In genomic region chr5:38380522-38380921, GRCh38 we compare ENCODE assay signal across 29 cellular contexts.
"Had no signal": no experiment of that assay in that cellular context is flagged by ENCODE, and none has a peak within 500 bp of the region (broad histone marks: within the 10 kb centered on the region; RNA-seq: fewer than 3 reads in every experiment).

No MANE protein-coding gene starts in this region.

- H3K4me3 ChIP-seq: gastrocnemius medialis, hepatocyte, psoas muscle, sigmoid colon, tibial nerve had no signal

- H3K4me3 Mint-ChIP-seq: activated CD8-positive, alpha-beta memory T cell treated with anti-CD3 and anti-CD28 coated beads, Interleukin-2, amount 10 ng/mL, durations not matched to agents 7 days and 5 days; activated CD8-positive, alpha-beta T cell treated with anti-CD3 and anti-CD28 coated beads, Interleukin-2, amount 10 ng/mL, durations not matched to agents 7 days and 5 days; activated naive CD8-positive, alpha-beta T cell; central memory CD8-positive, alpha-beta T cell; mesothelial cell of epicardium; naive B cell; neural crest cell; T-helper 17 cell had no signal

- H3K79me2 ChIP-seq: hepatocyte, parathyroid adenoma had no signal

- H3K27ac Mint-ChIP-seq: activated CD8-positive, alpha-beta memory T cell treated with anti-CD3 and anti-CD28 coated beads, Interleukin-2, amount 10 ng/mL, durations not matched to agents 7 days and 5 days; activated CD8-positive, alpha-beta T cell treated with anti-CD3 and anti-CD28 coated beads, Interleukin-2, amount 10 ng/mL, durations not matched to agents 7 days and 5 days; activated naive CD8-positive, alpha-beta T cell; activated T-helper 2 cell treated with anti-CD3 and anti-CD28 coated beads, Interferon-gamma antibody, Interleukin-2, Interleukin-4, amounts not matched to agents 10 μg/mL and 5 μg/mL and 100 μg/mL, durations not matched to agents 14 hours and 24 hours and 36 hours; mesothelial cell of epicardium; naive B cell; T-helper 17 cell had no signal

- H3K4me1 ChIP-seq: gastrocnemius medialis, parathyroid adenoma, psoas muscle, sigmoid colon, tibial nerve had no signal

- H3K9ac ChIP-seq: parathyroid adenoma had no signal

- DNase-seq: activated CD4-positive, alpha-beta T cell treated with anti-CD3 and anti-CD28 coated beads for 1 hour; activated CD4-positive, alpha-beta T cell treated with anti-CD3 and anti-CD28 coated beads, Interleukin-2, amount 50 U/mL, for 1 hour; activated CD8-positive, alpha-beta memory T cell treated with anti-CD3 and anti-CD28 coated beads, Interleukin-2, amount 10 ng/mL, durations not matched to agents 7 days and 5 days; activated CD8-positive, alpha-beta T cell treated with anti-CD3 and anti-CD28 coated beads, Interleukin-2, amount 10 ng/mL, durations not matched to agents 7 days and 5 days; activated naive CD4-positive, alpha-beta T cell; activated T-cell treated with anti-CD3 and anti-CD28 coated beads, Interleukin-2, amount 50 U/mL, for 48 hours; anterior cingulate cortex; dermis blood vessel endothelial cell; effector CD4-positive, alpha-beta T cell; gastrocnemius medialis; left cardiac atrium; left ventricle myocardium superior; naive B cell; occipital lobe; psoas muscle; sigmoid colon; stimulated activated CD4-positive, alpha-beta T cell treated with anti-CD3 and anti-CD28 coated beads, Interleukin-15, amount 100 ng/mL, for 24 hours; stimulated activated naive CD4-positive, alpha-beta T cell; T-helper 17 cell; T1000 had no signal

- H3K9me3 Mint-ChIP-seq: activated T-helper 2 cell treated with anti-CD3 and anti-CD28 coated beads, Interferon-gamma antibody, Interleukin-2, Interleukin-4, amounts not matched to agents 10 μg/mL and 5 μg/mL and 100 μg/mL, durations not matched to agents 14 hours and 24 hours and 36 hours; central memory CD8-positive, alpha-beta T cell; mesothelial cell of epicardium; naive B cell; neural crest cell had no signal

- H3K36me3 Mint-ChIP-seq: activated CD8-positive, alpha-beta memory T cell treated with anti-CD3 and anti-CD28 coated beads, Interleukin-2, amount 10 ng/mL, durations not matched to agents 7 days and 5 days; activated naive CD8-positive, alpha-beta T cell; mesothelial cell of epicardium; naive B cell had no signal

- H3K36me3 ChIP-seq: gastrocnemius medialis, sigmoid colon, tibial nerve had no signal

- H3K4me2 ChIP-seq: hepatocyte had no signal

- H3K27me3 ChIP-seq: hepatocyte, sigmoid colon, tibial nerve had no signal

- ATAC-seq: activated CD8-positive, alpha-beta memory T cell treated with anti-CD3 and anti-CD28 coated beads, Interleukin-2, amount 10 ng/mL, durations not matched to agents 7 days and 5 days; activated CD8-positive, alpha-beta T cell treated with anti-CD3 and anti-CD28 coated beads, Interleukin-2, amount 10 ng/mL, durations not matched to agents 7 days and 5 days; gastrocnemius medialis; left cardiac atrium; left ventricle myocardium superior; psoas muscle; T-helper 17 cell had no signal

- H3K4me1 Mint-ChIP-seq: activated CD8-positive, alpha-beta memory T cell treated with anti-CD3 and anti-CD28 coated beads, Interleukin-2, amount 10 ng/mL, durations not matched to agents 7 days and 5 days; central memory CD8-positive, alpha-beta T cell; naive B cell had no signal

- H3K27ac ChIP-seq: epithelial cell of prostate, gastrocnemius medialis, hepatocyte, parathyroid adenoma, psoas muscle, sigmoid colon, tibial nerve had no signal
